1 cellular context compared by ENCODE assay signal in genomic region chr11:129326921-129327320, GRCh38.
TF ChIP-seq lines count a peak whose summit lies in the region.

No MANE protein-coding gene starts in this region.

TF ChIP-seq in liver, 16 proteins besides CTCF, POLR2A, EP300 and RAD21 (continued from another document):
- TF ChIP-seq HNF4G (IDR thresholded peaks at IDR 0.05) = no peak
- TF ChIP-seq MAX (IDR thresholded peaks at IDR 0.05) = no peak
